Comparison of ENCODE assay signal across 1 cellular context in genomic region chr6:116550796-116551195, GRCh38.
A peak's percentile ranks its signal among the peaks of the same experiment; 100 is the strongest.
TF ChIP-seq lines count a peak whose summit lies in the region.

No MANE protein-coding gene starts in this region.

TF ChIP-seq in HepG2, 621 proteins besides CTCF, POLR2A, EP300 and RAD21 (continued from another document and continues in another):
- TF ChIP-seq CREB3 (CRISPR knock-in tag; IDR thresholded peaks at IDR 0.05) = no peak
- no peak for TF ChIP-seq MNT (IDR thresholded peaks at IDR 0.05)
- no peak for TF ChIP-seq MED13 (CRISPR knock-in tag; IDR thresholded peaks at IDR 0.05)
- peak; percentile 88 for TF ChIP-seq FOXP4 (CRISPR knock-in tag; IDR thresholded peaks at IDR 0.05)
- TF ChIP-seq FOSL1 (CRISPR knock-in tag; IDR thresholded peaks at IDR 0.05; ENCODE audit: borderline replicate concordance) = no peak
- TF ChIP-seq ZNF709 (CRISPR knock-in tag; IDR thresholded peaks at IDR 0.05) = no peak
- no peak for TF ChIP-seq ZNF740 (CRISPR knock-in tag; IDR thresholded peaks at IDR 0.05)
- no peak for TF ChIP-seq ZBTB39 (CRISPR knock-in tag; IDR thresholded peaks at IDR 0.05)
- TF ChIP-seq ARID2 (CRISPR knock-in tag; IDR thresholded peaks at IDR 0.05; ENCODE audit: borderline replicate concordance) = no peak
- 0 out of 2 replicates have a peak, but pooled peaks have one; percentile 40 for TF ChIP-seq SMAD3 (CRISPR knock-in tag; IDR thresholded peaks at IDR 0.05)
- TF ChIP-seq HNRNPH1 (optimal IDR thresholded peaks at IDR 0.05; ENCODE audit: low read depth, low read length) = no peak
- no peak for TF ChIP-seq ZNF235 (CRISPR knock-in tag; IDR thresholded peaks at IDR 0.05; ENCODE audit: borderline replicate concordance)
- TF ChIP-seq ZNF609 (CRISPR knock-in tag; IDR thresholded peaks at IDR 0.05; ENCODE audit: borderline replicate concordance) = peak; percentile 94
- TF ChIP-seq HNRNPK (IDR thresholded peaks at IDR 0.05; ENCODE audit: low read depth, low read length, poor library complexity, severe bottlenecking) = no peak
- no peak for TF ChIP-seq DBP (CRISPR knock-in tag; IDR thresholded peaks at IDR 0.05; ENCODE audit: not compliant biosample characterization)
- TF ChIP-seq NFE2L2 (IDR thresholded peaks at IDR 0.05; ENCODE audit: low read length) = no peak
- TF ChIP-seq NR2F1 (CRISPR knock-in tag; IDR thresholded peaks at IDR 0.05) = 0 out of 4 replicates have a peak, but pooled peaks have one; percentile 14 to 51
- TF ChIP-seq PITX1 (CRISPR knock-in tag; IDR thresholded peaks at IDR 0.05) = peak; percentile 78; the same call in 1 of the 2 replicates
- TF ChIP-seq TSC22D2 (CRISPR knock-in tag; IDR thresholded peaks at IDR 0.05; ENCODE audit: borderline replicate concordance) = no peak
- no peak for TF ChIP-seq ZNF331 (CRISPR knock-in tag; IDR thresholded peaks at IDR 0.05)
- peak; percentile 75; the same call in 1 of the 2 replicates for TF ChIP-seq HMG20A (CRISPR knock-in tag; IDR thresholded peaks at IDR 0.05; ENCODE audit: borderline replicate concordance)
- peak; percentile 48; the same call in 1 of the 2 replicates for TF ChIP-seq SMYD3 (CRISPR knock-in tag; IDR thresholded peaks at IDR 0.05)
- no peak for TF ChIP-seq BORCS8-MEF2B (CRISPR knock-in tag; IDR thresholded peaks at IDR 0.05)
- peak; percentile 50; the same call in 1 of the 2 replicates for TF ChIP-seq SP5 (CRISPR knock-in tag; IDR thresholded peaks at IDR 0.05; ENCODE audit: borderline replicate concordance, low read depth)
- peak; percentile 31; the same call in 1 of the 2 replicates for TF ChIP-seq GMEB1 (CRISPR knock-in tag; IDR thresholded peaks at IDR 0.05; ENCODE audit: borderline replicate concordance)
- TF ChIP-seq KDM6A (CRISPR knock-in tag; IDR thresholded peaks at IDR 0.05; ENCODE audit: low read depth) = 0 out of 2 replicates have a peak, but pooled peaks have one; percentile 47
- no peak for TF ChIP-seq ZNF484 (CRISPR knock-in tag; IDR thresholded peaks at IDR 0.05; ENCODE audit: borderline replicate concordance, low read depth)
- TF ChIP-seq MEF2D (CRISPR knock-in tag; IDR thresholded peaks at IDR 0.05) = 0 out of 2 replicates have a peak, but pooled peaks have one; percentile 19
- no peak for TF ChIP-seq SIX4 (CRISPR knock-in tag; IDR thresholded peaks at IDR 0.05)
- TF ChIP-seq ZNF550 (CRISPR knock-in tag; IDR thresholded peaks at IDR 0.05; ENCODE audit: borderline replicate concordance) = no peak
- no peak for TF ChIP-seq SMAD9 (CRISPR knock-in tag; IDR thresholded peaks at IDR 0.05)
- TF ChIP-seq FUBP1 (CRISPR knock-in tag; IDR thresholded peaks at IDR 0.05; ENCODE audit: borderline replicate concordance) = no peak
- TF ChIP-seq ZSCAN9 (CRISPR knock-in tag; IDR thresholded peaks at IDR 0.05; ENCODE audit: borderline replicate concordance) = no peak
- peak; percentile 79; the same call in 1 of the 2 replicates for TF ChIP-seq ZSCAN5A (CRISPR knock-in tag; IDR thresholded peaks at IDR 0.05; ENCODE audit: borderline replicate concordance)
- no peak for TF ChIP-seq ZNF138 (CRISPR knock-in tag; IDR thresholded peaks at IDR 0.05; ENCODE audit: low read depth)
- peak; percentile 54; the same call in 1 of the 2 replicates for TF ChIP-seq MIER3 (CRISPR knock-in tag; IDR thresholded peaks at IDR 0.05; ENCODE audit: borderline replicate concordance)
- no peak; the same call in 1 of the 2 replicates for TF ChIP-seq ZFX (CRISPR knock-in tag; IDR thresholded peaks at IDR 0.05; ENCODE audit: low read depth)
- TF ChIP-seq FIP1L1 (IDR thresholded peaks at IDR 0.05; ENCODE audit: borderline replicate concordance, insufficient read depth, low read depth, low read length) = no peak
- no peak for TF ChIP-seq ZNF34 (CRISPR knock-in tag; IDR thresholded peaks at IDR 0.05; ENCODE audit: borderline replicate concordance)
- TF ChIP-seq EHMT2 (IDR thresholded peaks at IDR 0.05; ENCODE audit: borderline replicate concordance, low read depth, low read length) = no peak
- no peak for TF ChIP-seq ZBTB7B (CRISPR knock-in tag; IDR thresholded peaks at IDR 0.05)
- TF ChIP-seq ELF3 (CRISPR knock-in tag; IDR thresholded peaks at IDR 0.05) = peak; percentile 90
- TF ChIP-seq SP2 (CRISPR knock-in tag; IDR thresholded peaks at IDR 0.05) = no peak
- TF ChIP-seq ZSCAN22 (CRISPR knock-in tag; IDR thresholded peaks at IDR 0.05) = no peak
- no peak for TF ChIP-seq PTBP1 (IDR thresholded peaks at IDR 0.05; ENCODE audit: low read depth, low read length, poor library complexity, severe bottlenecking)
- peak; percentile 55; the same call in 1 of the 2 replicates for TF ChIP-seq ERF (CRISPR knock-in tag; IDR thresholded peaks at IDR 0.05)
- no peak for TF ChIP-seq ZBTB3 (CRISPR knock-in tag; IDR thresholded peaks at IDR 0.05; ENCODE audit: borderline replicate concordance, low read depth)
- no peak for TF ChIP-seq TBL1XR1 (IDR thresholded peaks at IDR 0.05; ENCODE audit: borderline replicate concordance, low read length, partially characterized antibody)
